In the genomic region with DNA sequence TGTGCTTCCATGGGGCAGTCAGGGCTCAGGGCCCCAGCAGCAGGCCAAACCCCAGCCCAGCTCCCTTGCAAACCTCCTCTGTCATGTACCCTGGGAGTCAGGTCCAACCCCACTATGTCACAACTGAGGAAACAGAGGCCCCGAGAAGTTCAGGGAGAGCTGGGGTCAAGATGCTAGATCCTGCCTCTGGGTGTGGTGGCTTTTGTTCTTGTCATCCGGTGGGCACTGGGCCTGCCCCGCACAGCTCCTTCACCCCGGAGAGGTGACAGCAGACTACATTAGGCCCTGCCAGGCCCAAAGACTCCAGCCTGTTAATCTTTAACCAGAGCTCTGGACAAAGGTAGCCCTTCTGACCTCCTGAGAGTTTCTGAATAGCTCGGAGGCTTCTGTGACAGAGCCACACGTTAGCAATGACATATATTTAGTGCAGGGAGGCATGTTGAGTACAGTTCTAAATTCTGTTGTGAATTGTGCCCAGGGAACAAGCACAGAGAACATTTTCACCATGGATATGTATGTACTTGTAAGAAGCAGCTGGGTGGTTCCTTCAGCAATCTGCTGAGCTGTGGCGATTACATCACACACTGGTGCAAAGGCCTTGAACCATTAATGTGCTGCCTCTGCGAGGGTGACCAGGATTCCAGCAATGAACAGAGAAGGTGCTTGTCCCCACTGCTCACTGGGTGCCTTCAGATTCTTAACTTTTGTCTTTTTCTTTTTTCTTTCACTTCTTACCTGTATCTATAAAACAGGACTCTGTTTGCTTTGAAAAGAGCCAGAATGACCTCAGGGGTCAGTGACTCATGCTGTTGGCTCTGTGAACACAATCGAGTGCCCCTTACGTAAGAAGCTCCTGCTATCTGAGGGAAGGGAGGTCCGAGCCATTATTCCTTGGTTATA, we compare ENCODE assay signal across 10 cellular contexts.
DNase-seq lines count a peak whose midpoint lies in the region; ATAC-seq, FAIRE-seq and TF ChIP-seq lines count a peak whose summit lies in the region.
"Had no signal": no experiment of that assay in that cellular context is flagged by ENCODE, and none has a peak within 500 bp of the region (broad histone marks: within the 10 kb centered on the region; RNA-seq: fewer than 3 reads in every experiment).

No MANE protein-coding gene starts in this region.

- no peak for TF ChIP-seq CTCF in GM10248 (IDR thresholded peaks at IDR 0.05; ENCODE audit: control extremely low read depth, extremely low read depth, low read depth, missing control alignments)
- TF ChIP-seq CTCF in kidney (IDR thresholded peaks at IDR 0.05; ENCODE audit: borderline replicate concordance, extremely low read depth, insufficient read depth): no peak
- no peak for TF ChIP-seq CTCF in type B pancreatic cell (conservative IDR thresholded peaks at IDR 0.05)

- FAIRE-seq in kidney (lab: Jason Lieb, UNC): no peak

- peak overlapping the region in 1 of 2 donors; percentile 26 for H3K4me3 ChIP-seq in kidney (ENCODE audit: low read length in 2 of 2)

- peak overlapping the region; percentile 8 for H3K27ac ChIP-seq in angular gyrus (ENCODE audit: low read depth, low read length)
- peak overlapping the region; percentile 93 to 97 for H3K27ac ChIP-seq in kidney (ENCODE audit: low read depth in 2 of 2, low read length in 2 of 2)
- H3K27ac ChIP-seq: KMS-11, parathyroid adenoma had no signal

- no peaks in the 10 kb centered on the region for H3K9me3 ChIP-seq in kidney (ENCODE audit: control insufficient read depth in 1 of 2, low read length in 2 of 2)

- H3K27me3 Mint-ChIP-seq in type B pancreatic cell: no peaks in the 10 kb centered on the region
- H3K27me3 Mint-ChIP-seq in activated T-helper 17 cell treated with anti-CD3 and anti-CD28 coated beads, Interleukin-2, amount 50 U/mL, for 72 hours: peaks cover 4% of the 10 kb centered on the region
- H3K27me3 Mint-ChIP-seq in activated naive CD4-positive, alpha-beta T cell treated with anti-CD3 and anti-CD28 coated beads, Interleukin-2, amount 10 ng/mL, durations not matched to agents 7 days and 5 days: peaks cover 5% of the 10 kb centered on the region

- peaks cover 69% of the 10 kb centered on the region for H3K4me1 Mint-ChIP-seq in type B pancreatic cell (ENCODE audit: unreplicated experiment)
- H3K4me1 Mint-ChIP-seq in activated T-helper 17 cell treated with anti-CD3 and anti-CD28 coated beads, Interleukin-2, amount 50 U/mL, for 72 hours: no peaks in the 10 kb centered on the region
- peaks cover 3% of the 10 kb centered on the region for H3K4me1 Mint-ChIP-seq in activated naive CD4-positive, alpha-beta T cell treated with anti-CD3 and anti-CD28 coated beads, Interleukin-2, amount 10 ng/mL, durations not matched to agents 7 days and 5 days

- peaks cover 4% of the 10 kb centered on the region for H3K36me3 Mint-ChIP-seq in type B pancreatic cell
- H3K36me3 Mint-ChIP-seq in activated T-helper 17 cell treated with anti-CD3 and anti-CD28 coated beads, Interleukin-2, amount 50 U/mL, for 72 hours (ENCODE audit: low read depth): no peaks in the 10 kb centered on the region
- no peaks in the 10 kb centered on the region for H3K36me3 Mint-ChIP-seq in activated naive CD4-positive, alpha-beta T cell treated with anti-CD3 and anti-CD28 coated beads, Interleukin-2, amount 10 ng/mL, durations not matched to agents 7 days and 5 days

- intact Hi-C loops in kidney (cut with DNase I): no loop called here

- H3K36me3 ChIP-seq in kidney (ENCODE audit: control insufficient read depth in 1 of 2, insufficient read depth in 2 of 2, low read length in 2 of 2): no peaks in the 10 kb centered on the region

- peaks cover 28 to 32% of the 10 kb centered on the region in 2 donors for H3K4me1 ChIP-seq in kidney (ENCODE audit: control insufficient read depth in 1 of 2, insufficient read depth in 1 of 2, low read depth in 1 of 2, low read length in 2 of 2)
- H3K4me1 ChIP-seq: parathyroid adenoma had no signal

- peak overlapping the region; percentile 33 to 46 for H3K9ac ChIP-seq in kidney (ENCODE audit: low read length in 2 of 2)
- H3K9ac ChIP-seq: KMS-11, parathyroid adenoma had no signal

- CTCF ChIA-PET in GM10248 (lab: Yijun Ruan, JAX): interaction anchor here (1.9 kb wide), 1 partner anchor 13 kb away, joined by 9 read pairs; no protein-coding TSS in a partner anchor
- CTCF ChIA-PET in activated naive CD4-positive, alpha-beta T cell treated with anti-CD3 and anti-CD28 coated beads, Interleukin-2, amount 10 ng/mL, durations not matched to agents 7 days and 5 days (lab: Charles Lee): interaction anchor here (0.9 kb wide), 1 partner anchor 103 kb away, joined by 3 read pairs; a partner anchor contains a TSS

- POLR2A ChIA-PET in GM10248 (lab: Yijun Ruan, JAX): no interaction called here

- peaks cover 5% of the 10 kb centered on the region for H3K9me3 Mint-ChIP-seq in type B pancreatic cell
- no peaks in the 10 kb centered on the region for H3K9me3 Mint-ChIP-seq in activated T-helper 17 cell treated with anti-CD3 and anti-CD28 coated beads, Interleukin-2, amount 50 U/mL, for 72 hours
- peaks cover 8% of the 10 kb centered on the region for H3K9me3 Mint-ChIP-seq in activated naive CD4-positive, alpha-beta T cell treated with anti-CD3 and anti-CD28 coated beads, Interleukin-2, amount 10 ng/mL, durations not matched to agents 7 days and 5 days

- peak; percentile 70 for ATAC-seq in HG03342 (IDR thresholded peaks at IDR 0.05; ENCODE audit: unreplicated experiment)
- ATAC-seq in activated T-helper 17 cell treated with anti-CD3 and anti-CD28 coated beads, Interleukin-2, amount 50 U/mL, for 72 hours (replicated peaks): no peak
- no peak for ATAC-seq in GM18858 (IDR thresholded peaks at IDR 0.05; ENCODE audit: unreplicated experiment)

- peak overlapping the region; percentile 91 for H3K27ac Mint-ChIP-seq in type B pancreatic cell
- no peak overlapping the region for H3K27ac Mint-ChIP-seq in activated T-helper 17 cell treated with anti-CD3 and anti-CD28 coated beads, Interleukin-2, amount 50 U/mL, for 72 hours
- no peak overlapping the region for H3K27ac Mint-ChIP-seq in activated naive CD4-positive, alpha-beta T cell treated with anti-CD3 and anti-CD28 coated beads, Interleukin-2, amount 10 ng/mL, durations not matched to agents 7 days and 5 days

- peak overlapping the region; percentile 70 for H3K4me3 Mint-ChIP-seq in type B pancreatic cell
- no peak overlapping the region for H3K4me3 Mint-ChIP-seq in activated T-helper 17 cell treated with anti-CD3 and anti-CD28 coated beads, Interleukin-2, amount 50 U/mL, for 72 hours
- no peak overlapping the region for H3K4me3 Mint-ChIP-seq in activated naive CD4-positive, alpha-beta T cell treated with anti-CD3 and anti-CD28 coated beads, Interleukin-2, amount 10 ng/mL, durations not matched to agents 7 days and 5 days

- DNase-seq in GM10248 (ENCODE audit: extremely low spot score) (peak; percentile 43), kidney (peak; percentile 89), type B pancreatic cell (ENCODE audit: extremely low spot score, unreplicated experiment) (no peak)
- no peak for DNase-seq in activated naive CD4-positive, alpha-beta T cell treated with anti-CD3 and anti-CD28 coated beads, Interleukin-2, amount 10 ng/mL, durations not matched to agents 7 days and 5 days

Comparison
In these comparisons a context has a peak if more than half of its experiments do, and no peak if none do; other contexts are left out.
1. DNase-seq: peak in GM10248 (single experiment) and kidney (single experiment); none in type B pancreatic cell (single experiment) and activated naive CD4-positive, alpha-beta T cell treated with anti-CD3 and anti-CD28 coated beads, Interleukin-2, amount 10 ng/mL, durations not matched to agents 7 days and 5 days (single experiment).